20 cellular contexts compared by ENCODE assay signal in the genomic region with DNA sequence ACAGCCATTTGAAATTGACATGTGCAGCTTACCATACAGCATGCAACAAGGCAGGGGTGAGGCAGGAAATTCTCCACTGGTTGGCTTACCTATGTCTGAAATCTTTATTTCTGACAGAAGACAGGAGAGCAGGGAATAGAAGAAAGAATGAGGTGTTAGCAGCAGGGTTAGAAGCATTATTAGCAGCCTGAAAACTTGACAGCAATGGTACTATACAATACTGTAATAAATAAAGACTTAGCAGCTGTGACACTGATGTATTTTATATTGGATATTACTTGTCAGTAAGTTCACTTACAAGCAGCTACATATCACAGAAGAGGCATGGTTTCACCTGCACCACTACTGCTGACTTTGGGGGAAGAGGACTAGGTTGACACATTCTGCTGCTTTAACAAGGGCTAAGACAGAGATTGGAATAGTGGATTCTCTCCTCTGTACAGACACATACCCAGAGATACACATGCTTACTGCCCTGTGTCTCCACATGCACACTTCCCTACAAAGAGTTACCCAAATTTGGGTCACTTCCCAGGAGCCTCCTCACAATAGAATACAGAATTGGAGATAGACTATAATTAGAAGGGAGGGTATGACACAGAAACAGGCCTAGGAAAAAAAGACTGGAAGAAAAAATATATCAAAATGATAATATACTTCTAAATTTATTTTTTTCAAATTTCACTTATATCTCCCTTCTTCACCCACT.
A peak's percentile ranks its signal among the peaks of the same experiment; 100 is the strongest.
DNase-seq lines count a peak whose midpoint lies in the region; ATAC-seq and TF ChIP-seq lines count a peak whose summit lies in the region.
"Had no signal": no experiment of that assay in that cellular context is flagged by ENCODE, and none has a peak within 500 bp of the region (broad histone marks: within the 10 kb centered on the region; RNA-seq: fewer than 3 reads in every experiment).

No MANE protein-coding gene starts in this region.

- ATAC-seq in Right ventricle myocardium inferior (peak; percentile 16), heart left ventricle (peak; percentile 45 to 75 (median 56))

- no peaks in the 10 kb centered on the region for H4K20me1 ChIP-seq in neural cell (ENCODE audit: insufficient read depth)
- H4K20me1 ChIP-seq: BLaER1 had no signal

- peaks cover 9% of the 10 kb centered on the region for H3K27me3 ChIP-seq in left ventricle myocardium inferior (ENCODE audit: low read depth)
- H3K27me3 ChIP-seq in heart left ventricle, result no peaks in the 10 kb centered on the region
- H3K27me3 ChIP-seq in right atrium auricular region, result no peaks in the 10 kb centered on the region
- H3K27me3 ChIP-seq in neural cell (ENCODE audit: insufficient read depth, low read depth, low read length), result no peaks in the 10 kb centered on the region
- H3K27me3 ChIP-seq: BE2C, BLaER1 had no signal

- H3K9ac ChIP-seq in neural cell (ENCODE audit: low read length), result no peak overlapping the region
- H3K9ac ChIP-seq: BLaER1 had no signal

- no peaks in the 10 kb centered on the region for H3F3A ChIP-seq in neural cell (ENCODE audit: insufficient read depth, low read length, poor library complexity, severe bottlenecking)

- no peak overlapping the region for H3K27ac ChIP-seq in left ventricle myocardium inferior (replicated peaks)
- H3K27ac ChIP-seq in heart left ventricle, result no peak overlapping the region
- no peak overlapping the region for H3K27ac ChIP-seq in right atrium auricular region
- peak overlapping the region; percentile 38 for H3K27ac ChIP-seq in neural cell (ENCODE audit: low read length)
- H3K27ac ChIP-seq: BLaER1 had no signal

- TF ChIP-seq RAD21 in neural cell (conservative IDR thresholded peaks at IDR 0.05), result no peak

- peak; percentile 87 for TF ChIP-seq EP300 in neural cell (conservative IDR thresholded peaks at IDR 0.05; ENCODE audit: poor library complexity, severe bottlenecking)

- DNase-seq in Right ventricle myocardium inferior (ENCODE audit: missing footprints) (no peak), left ventricle myocardium inferior (no peak), heart left ventricle (no peak), right atrium auricular region (ENCODE audit: low spot score) (no peak), medulla oblongata (ENCODE audit: extremely low spot score) (peak; percentile 18), germinal center (ENCODE audit: low spot score) (no peak), iPS-NIHi7 (ENCODE audit: extremely low spot score) (no peak)
- DNase-seq: 8988T; ACHN; BE2C; C1 segment of cervical spinal cord; Caco-2; Calu3; CD4-positive, alpha-beta memory T cell; CD4-positive, CD25-positive, alpha-beta regulatory T cell; CD8-positive, alpha-beta memory T cell; DMS79 treated with DMSO at 0.1 percent for 48 hours; GF-D8 had no signal

- no peak overlapping the region for H2AFZ ChIP-seq in neural cell (ENCODE audit: low read depth, low read length)

- H3K36me3 ChIP-seq in left ventricle myocardium inferior, result no peaks in the 10 kb centered on the region
- H3K36me3 ChIP-seq in heart left ventricle, result no peaks in the 10 kb centered on the region
- H3K36me3 ChIP-seq in right atrium auricular region, result no peaks in the 10 kb centered on the region
- peaks cover 1% of the 10 kb centered on the region for H3K36me3 ChIP-seq in neural cell (ENCODE audit: insufficient read depth, low read length)

- intact Hi-C loops in Right ventricle myocardium inferior (cut with DNase I) (no loop called here), left ventricle myocardium inferior (cut with micrococcal nuclease) (no loop called here), heart left ventricle (cut with DNase I) (no loop called here)

- no peak overlapping the region for H3K4me2 ChIP-seq in neural cell (ENCODE audit: low read length)
- H3K4me2 ChIP-seq: BLaER1 had no signal

- H3K79me2 ChIP-seq in neural cell (replicated peaks; ENCODE audit: insufficient read depth, low read length), result no peaks in the 10 kb centered on the region

- H3K4me3 ChIP-seq in left ventricle myocardium inferior, result no peak overlapping the region
- H3K4me3 ChIP-seq in heart left ventricle, result no peak overlapping the region
- H3K4me3 ChIP-seq in right atrium auricular region, result no peak overlapping the region
- H3K4me3 ChIP-seq in neural cell (ENCODE audit: low read length), result no peak overlapping the region
- H3K4me3 ChIP-seq: BLaER1 had no signal

- no peak for TF ChIP-seq CTCF in left ventricle myocardium inferior (IDR thresholded peaks at IDR 0.05; ENCODE audit: borderline replicate concordance)
- no peak for TF ChIP-seq CTCF in heart left ventricle (IDR thresholded peaks at IDR 0.05)
- TF ChIP-seq CTCF in right atrium auricular region (IDR thresholded peaks at IDR 0.05), result no peak
- TF ChIP-seq CTCF in neural cell (IDR thresholded peaks at IDR 0.05; ENCODE audit: poor library complexity, severe bottlenecking), result no peak

- H3K9me2 ChIP-seq in neural cell (ENCODE audit: insufficient read depth, low read length), result no peaks in the 10 kb centered on the region

- TF ChIP-seq POLR2A in heart left ventricle (IDR thresholded peaks at IDR 0.05), result no peak

- no peaks in the 10 kb centered on the region for H3K4me1 ChIP-seq in left ventricle myocardium inferior
- peaks cover 0 to 9% (median 0%) of the 10 kb centered on the region in 12 donors for H3K4me1 ChIP-seq in heart left ventricle
- no peaks in the 10 kb centered on the region for H3K4me1 ChIP-seq in right atrium auricular region
- H3K4me1 ChIP-seq: Caco-2 had no signal

- no peaks in the 10 kb centered on the region for H3K9me3 ChIP-seq in left ventricle myocardium inferior (replicated peaks)
- no peaks in the 10 kb centered on the region for H3K9me3 ChIP-seq in heart left ventricle
- no peaks in the 10 kb centered on the region for H3K9me3 ChIP-seq in right atrium auricular region
- H3K9me3 ChIP-seq in neural cell (ENCODE audit: low read length), result no peaks in the 10 kb centered on the region
- H3K9me3 ChIP-seq: BE2C, BLaER1, Caco-2 had no signal

TF ChIP-seq in neural cell, 6 proteins besides CTCF, POLR2A, EP300 and RAD21:
- TF ChIP-seq SMC3 (conservative IDR thresholded peaks at IDR 0.05; ENCODE audit: poor library complexity) (no peak), POLR2AphosphoS5 (IDR thresholded peaks at IDR 0.05) (peak; percentile 60), TAF1 (IDR thresholded peaks at IDR 0.05; ENCODE audit: low read depth) (no peak), MXI1 (conservative IDR thresholded peaks at IDR 0.05; ENCODE audit: poor library complexity, severe bottlenecking) (peak; percentile 42), EZH2 (IDR thresholded peaks at IDR 0.05; ENCODE audit: borderline replicate concordance, insufficient read depth, low read length, poor library complexity, severe bottlenecking) (no peak)
- TF ChIP-seq, protein P1, sequence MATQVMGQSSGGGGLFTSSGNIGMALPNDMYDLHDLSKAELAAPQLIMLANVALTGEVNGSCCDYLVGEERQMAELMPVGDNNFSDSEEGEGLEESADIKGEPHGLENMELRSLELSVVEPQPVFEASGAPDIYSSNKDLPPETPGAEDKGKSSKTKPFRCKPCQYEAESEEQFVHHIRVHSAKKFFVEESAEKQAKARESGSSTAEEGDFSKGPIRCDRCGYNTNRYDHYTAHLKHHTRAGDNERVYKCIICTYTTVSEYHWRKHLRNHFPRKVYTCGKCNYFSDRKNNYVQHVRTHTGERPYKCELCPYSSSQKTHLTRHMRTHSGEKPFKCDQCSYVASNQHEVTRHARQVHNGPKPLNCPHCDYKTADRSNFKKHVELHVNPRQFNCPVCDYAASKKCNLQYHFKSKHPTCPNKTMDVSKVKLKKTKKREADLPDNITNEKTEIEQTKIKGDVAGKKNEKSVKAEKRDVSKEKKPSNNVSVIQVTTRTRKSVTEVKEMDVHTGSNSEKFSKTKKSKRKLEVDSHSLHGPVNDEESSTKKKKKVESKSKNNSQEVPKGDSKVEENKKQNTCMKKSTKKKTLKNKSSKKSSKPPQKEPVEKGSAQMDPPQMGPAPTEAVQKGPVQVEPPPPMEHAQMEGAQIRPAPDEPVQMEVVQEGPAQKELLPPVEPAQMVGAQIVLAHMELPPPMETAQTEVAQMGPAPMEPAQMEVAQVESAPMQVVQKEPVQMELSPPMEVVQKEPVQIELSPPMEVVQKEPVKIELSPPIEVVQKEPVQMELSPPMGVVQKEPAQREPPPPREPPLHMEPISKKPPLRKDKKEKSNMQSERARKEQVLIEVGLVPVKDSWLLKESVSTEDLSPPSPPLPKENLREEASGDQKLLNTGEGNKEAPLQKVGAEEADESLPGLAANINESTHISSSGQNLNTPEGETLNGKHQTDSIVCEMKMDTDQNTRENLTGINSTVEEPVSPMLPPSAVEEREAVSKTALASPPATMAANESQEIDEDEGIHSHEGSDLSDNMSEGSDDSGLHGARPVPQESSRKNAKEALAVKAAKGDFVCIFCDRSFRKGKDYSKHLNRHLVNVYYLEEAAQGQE (IDR thresholded peaks at IDR 0.05; ENCODE audit: borderline replicate concordance), result peak; percentile 12
